1 cellular context compared by ENCODE assay signal in the genomic region with DNA sequence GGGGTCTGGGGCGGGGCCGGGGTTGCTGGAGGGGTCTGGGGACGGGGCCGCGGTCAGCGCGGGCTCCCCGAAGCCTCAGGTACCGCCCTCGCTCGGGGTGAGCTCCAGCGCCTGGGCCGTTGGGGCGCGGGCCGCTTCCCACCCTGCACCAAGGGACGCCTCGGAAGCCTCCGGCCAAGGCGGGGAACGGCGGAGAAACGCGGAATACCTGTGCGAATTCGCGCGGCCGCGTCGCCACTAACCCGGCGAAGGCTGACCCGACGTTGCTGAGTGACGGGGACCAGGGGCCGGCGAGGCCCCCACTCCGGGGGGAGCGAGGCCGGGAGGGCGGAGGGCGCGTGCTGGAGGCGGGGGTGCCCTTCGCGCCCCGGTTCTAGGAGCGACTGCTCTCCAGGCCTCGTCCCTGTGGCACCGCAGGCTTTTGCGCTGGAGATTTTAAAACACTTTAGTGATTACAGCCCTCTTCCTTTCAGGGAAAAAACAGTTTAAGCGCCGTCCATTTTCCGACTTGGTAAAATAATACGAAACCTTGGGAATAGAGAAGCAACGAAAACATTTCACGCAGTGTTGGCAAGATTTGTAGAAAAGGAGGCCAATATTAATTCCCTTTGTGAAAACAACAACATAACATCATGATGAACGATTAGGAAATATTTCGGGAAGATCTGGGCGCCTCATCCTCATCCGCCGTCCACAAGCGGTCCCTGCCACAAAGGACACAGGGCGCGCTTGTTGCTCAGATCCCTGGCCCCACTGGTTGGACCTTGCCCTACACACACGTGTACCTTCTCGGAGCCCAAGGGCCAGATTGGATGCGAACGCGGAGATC.
TF ChIP-seq lines count a peak whose summit lies in the region.

No MANE protein-coding gene starts in this region.

TF ChIP-seq in HepG2, 621 proteins besides CTCF, POLR2A, EP300 and RAD21 (continued from another document and continues in another):
- TF ChIP-seq, protein P1, sequence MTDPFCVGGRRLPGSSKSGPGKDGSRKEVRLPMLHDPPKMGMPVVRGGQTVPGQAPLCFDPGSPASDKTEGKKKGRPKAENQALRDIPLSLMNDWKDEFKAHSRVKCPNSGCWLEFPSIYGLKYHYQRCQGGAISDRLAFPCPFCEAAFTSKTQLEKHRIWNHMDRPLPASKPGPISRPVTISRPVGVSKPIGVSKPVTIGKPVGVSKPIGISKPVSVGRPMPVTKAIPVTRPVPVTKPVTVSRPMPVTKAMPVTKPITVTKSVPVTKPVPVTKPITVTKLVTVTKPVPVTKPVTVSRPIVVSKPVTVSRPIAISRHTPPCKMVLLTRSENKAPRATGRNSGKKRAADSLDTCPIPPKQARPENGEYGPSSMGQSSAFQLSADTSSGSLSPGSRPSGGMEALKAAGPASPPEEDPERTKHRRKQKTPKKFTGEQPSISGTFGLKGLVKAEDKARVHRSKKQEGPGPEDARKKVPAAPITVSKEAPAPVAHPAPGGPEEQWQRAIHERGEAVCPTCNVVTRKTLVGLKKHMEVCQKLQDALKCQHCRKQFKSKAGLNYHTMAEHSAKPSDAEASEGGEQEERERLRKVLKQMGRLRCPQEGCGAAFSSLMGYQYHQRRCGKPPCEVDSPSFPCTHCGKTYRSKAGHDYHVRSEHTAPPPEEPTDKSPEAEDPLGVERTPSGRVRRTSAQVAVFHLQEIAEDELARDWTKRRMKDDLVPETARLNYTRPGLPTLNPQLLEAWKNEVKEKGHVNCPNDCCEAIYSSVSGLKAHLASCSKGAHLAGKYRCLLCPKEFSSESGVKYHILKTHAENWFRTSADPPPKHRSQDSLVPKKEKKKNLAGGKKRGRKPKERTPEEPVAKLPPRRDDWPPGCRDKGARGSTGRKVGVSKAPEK (CRISPR knock-in tag; IDR thresholded peaks at IDR 0.05; ENCODE audit: borderline replicate concordance): 0 out of 2 replicates have a peak, but pooled peaks have one; percentile 31
- TF ChIP-seq PHB2 (IDR thresholded peaks at IDR 0.05; ENCODE audit: partially characterized antibody) (no peak), FOSL2 (CRISPR knock-in tag; IDR thresholded peaks at IDR 0.05) (peak; percentile 70), SUZ12 (IDR thresholded peaks at IDR 0.05; ENCODE audit: low read depth, low read length) (no peak), HMGXB4 (CRISPR knock-in tag; IDR thresholded peaks at IDR 0.05; ENCODE audit: borderline replicate concordance in 1 of 2, low read depth in 1 of 2) (peak in 1 of 2 experiments; percentile 78; a peak in 3 of 4 replicates), BHLHE40 (IDR thresholded peaks at IDR 0.05; ENCODE audit: low read length) (peak; percentile 97), MLXIP (CRISPR knock-in tag; IDR thresholded peaks at IDR 0.05; ENCODE audit: borderline replicate concordance) (no peak), ZNF180 (CRISPR knock-in tag; IDR thresholded peaks at IDR 0.05; ENCODE audit: borderline replicate concordance, low read depth) (no peak), TEAD2 (CRISPR knock-in tag; IDR thresholded peaks at IDR 0.05) (no peak), FOXK2 (IDR thresholded peaks at IDR 0.05) (peak; percentile 95), BATF2 (CRISPR knock-in tag; IDR thresholded peaks at IDR 0.05) (no peak), CREB3 (CRISPR knock-in tag; IDR thresholded peaks at IDR 0.05) (no peak), NFKBIZ (CRISPR knock-in tag; IDR thresholded peaks at IDR 0.05) (peak; percentile 92), ZSCAN22 (CRISPR knock-in tag; IDR thresholded peaks at IDR 0.05) (no peak), ZNF879 (CRISPR knock-in tag; IDR thresholded peaks at IDR 0.05) (0 out of 2 replicates have a peak, but pooled peaks have one; percentile 34), ZNF776 (CRISPR knock-in tag; IDR thresholded peaks at IDR 0.05) (no peak), ZNF552 (CRISPR knock-in tag; IDR thresholded peaks at IDR 0.05; ENCODE audit: borderline replicate concordance) (no peak), ZSCAN20 (CRISPR knock-in tag; IDR thresholded peaks at IDR 0.05; ENCODE audit: borderline replicate concordance) (no peak; the same call in 1 of the 2 replicates), ZNF772 (CRISPR knock-in tag; IDR thresholded peaks at IDR 0.05) (peak; percentile 95; the same call in 1 of the 2 replicates), ZBTB42 (CRISPR knock-in tag; IDR thresholded peaks at IDR 0.05) (no peak), ZNF713 (CRISPR knock-in tag; IDR thresholded peaks at IDR 0.05) (no peak), ETS1 (CRISPR knock-in tag; IDR thresholded peaks at IDR 0.05) (no peak), ZC3H13 (CRISPR knock-in tag; IDR thresholded peaks at IDR 0.05) (peak; percentile 88), SOX13 (IDR thresholded peaks at IDR 0.05) (peak; percentile 59; the same call in 1 of the 2 replicates), SOX13 (CRISPR knock-in tag; conservative IDR thresholded peaks at IDR 0.05 in 1 of 2, IDR thresholded peaks at IDR 0.05 in 1 of 2) (peak in 1 of 2 experiments; percentile 91; a peak in 2 of 4 replicates), ZNF83 (CRISPR knock-in tag; IDR thresholded peaks at IDR 0.05; ENCODE audit: borderline replicate concordance) (0 out of 2 replicates have a peak, but pooled peaks have one; percentile 56), POLR2G (IDR thresholded peaks at IDR 0.05; ENCODE audit: low read depth, low read length) (peak; percentile 97), CREB1 (IDR thresholded peaks at IDR 0.05) (0 out of 2 replicates have a peak, but pooled peaks have one; percentile 21), CREB1 (CRISPR knock-in tag; IDR thresholded peaks at IDR 0.05) (peak; percentile 79), ZNF350 (CRISPR knock-in tag; IDR thresholded peaks at IDR 0.05; ENCODE audit: borderline replicate concordance, low read depth) (peak; percentile 85; the same call in 1 of the 2 replicates), FOXA3 (CRISPR knock-in tag; IDR thresholded peaks at IDR 0.05) (peak; percentile 92), ZBTB38 (CRISPR knock-in tag; IDR thresholded peaks at IDR 0.05) (peak; percentile 80), ZNF577 (CRISPR knock-in tag; IDR thresholded peaks at IDR 0.05; ENCODE audit: borderline replicate concordance, low read depth) (no peak), CCAR2 (optimal IDR thresholded peaks at IDR 0.05; ENCODE audit: low read depth, low read length) (no peak), KDM5A (IDR thresholded peaks at IDR 0.05; ENCODE audit: borderline replicate concordance, low read length) (no peak), ZNF513 (CRISPR knock-in tag; conservative IDR thresholded peaks at IDR 0.05) (no peak), THRA (CRISPR knock-in tag; IDR thresholded peaks at IDR 0.05; ENCODE audit: borderline replicate concordance) (peak; percentile 74), ZNF260 (CRISPR knock-in tag; IDR thresholded peaks at IDR 0.05; ENCODE audit: borderline replicate concordance, low read depth) (no peak), NCOA1 (CRISPR knock-in tag; IDR thresholded peaks at IDR 0.05) (no peak)
- TF ChIP-seq, protein P2, sequence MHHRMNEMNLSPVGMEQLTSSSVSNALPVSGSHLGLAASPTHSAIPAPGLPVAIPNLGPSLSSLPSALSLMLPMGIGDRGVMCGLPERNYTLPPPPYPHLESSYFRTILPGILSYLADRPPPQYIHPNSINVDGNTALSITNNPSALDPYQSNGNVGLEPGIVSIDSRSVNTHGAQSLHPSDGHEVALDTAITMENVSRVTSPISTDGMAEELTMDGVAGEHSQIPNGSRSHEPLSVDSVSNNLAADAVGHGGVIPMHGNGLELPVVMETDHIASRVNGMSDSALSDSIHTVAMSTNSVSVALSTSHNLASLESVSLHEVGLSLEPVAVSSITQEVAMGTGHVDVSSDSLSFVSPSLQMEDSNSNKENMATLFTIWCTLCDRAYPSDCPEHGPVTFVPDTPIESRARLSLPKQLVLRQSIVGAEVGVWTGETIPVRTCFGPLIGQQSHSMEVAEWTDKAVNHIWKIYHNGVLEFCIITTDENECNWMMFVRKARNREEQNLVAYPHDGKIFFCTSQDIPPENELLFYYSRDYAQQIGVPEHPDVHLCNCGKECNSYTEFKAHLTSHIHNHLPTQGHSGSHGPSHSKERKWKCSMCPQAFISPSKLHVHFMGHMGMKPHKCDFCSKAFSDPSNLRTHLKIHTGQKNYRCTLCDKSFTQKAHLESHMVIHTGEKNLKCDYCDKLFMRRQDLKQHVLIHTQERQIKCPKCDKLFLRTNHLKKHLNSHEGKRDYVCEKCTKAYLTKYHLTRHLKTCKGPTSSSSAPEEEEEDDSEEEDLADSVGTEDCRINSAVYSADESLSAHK (CRISPR knock-in tag; IDR thresholded peaks at IDR 0.05; ENCODE audit: borderline replicate concordance): no peak
- TF ChIP-seq, protein P3, sequence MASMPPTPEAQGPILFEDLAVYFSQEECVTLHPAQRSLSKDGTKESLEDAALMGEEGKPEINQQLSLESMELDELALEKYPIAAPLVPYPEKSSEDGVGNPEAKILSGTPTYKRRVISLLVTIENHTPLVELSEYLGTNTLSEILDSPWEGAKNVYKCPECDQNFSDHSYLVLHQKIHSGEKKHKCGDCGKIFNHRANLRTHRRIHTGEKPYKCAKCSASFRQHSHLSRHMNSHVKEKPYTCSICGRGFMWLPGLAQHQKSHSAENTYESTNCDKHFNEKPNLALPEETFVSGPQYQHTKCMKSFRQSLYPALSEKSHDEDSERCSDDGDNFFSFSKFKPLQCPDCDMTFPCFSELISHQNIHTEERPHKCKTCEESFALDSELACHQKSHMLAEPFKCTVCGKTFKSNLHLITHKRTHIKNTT (CRISPR knock-in tag; IDR thresholded peaks at IDR 0.05): no peak
